10 cellular contexts compared by ENCODE assay signal in genomic region chr10:3469639-3470020, GRCh38.
DNase-seq lines count a peak whose midpoint lies in the region; ATAC-seq, FAIRE-seq and TF ChIP-seq lines count a peak whose summit lies in the region.
"Had no signal": no experiment of that assay in that cellular context is flagged by ENCODE, and none has a peak within 500 bp of the region (broad histone marks: within the 10 kb centered on the region; RNA-seq: fewer than 3 reads in every experiment).

No MANE protein-coding gene starts in this region.

- H3K9ac ChIP-seq in H9 (ENCODE audit: extremely low read depth, insufficient read length, low read length) = no peak overlapping the region
- peak overlapping the region; percentile 89 for H3K9ac ChIP-seq in keratinocyte (ENCODE audit: control insufficient read depth, extremely low read depth, insufficient read depth, low read length)

- H4K91ac ChIP-seq in H9 (ENCODE audit: insufficient read length, low read depth, low read length) = no peak overlapping the region

- no peak overlapping the region for H4K5ac ChIP-seq in H9 (ENCODE audit: insufficient read length, low read depth, low read length)

- no peak overlapping the region for H2AFZ ChIP-seq in H9 (ENCODE audit: low read length)
- H2AFZ ChIP-seq in keratinocyte (ENCODE audit: control insufficient read depth, low read length) = peak overlapping the region; percentile 60

- TF ChIP-seq POLR2A in spleen (IDR thresholded peaks at IDR 0.05) (no peak), GM18505 (IDR thresholded peaks at IDR 0.05; ENCODE audit: borderline replicate concordance, extremely low read depth, insufficient read depth, insufficient read length) (no peak)

- peak overlapping the region; percentile 2 for H2BK120ac ChIP-seq in H9 (ENCODE audit: low read depth, low read length, poor library complexity, severe bottlenecking)

- no peaks in the 10 kb centered on the region for H3K27me3 ChIP-seq in H9 (ENCODE audit: insufficient read depth, low read length)
- H3K27me3 ChIP-seq in keratinocyte (ENCODE audit: control insufficient read depth, extremely low read depth, insufficient read depth, low read length) = no peaks in the 10 kb centered on the region
- no peaks in the 10 kb centered on the region for H3K27me3 ChIP-seq in spleen (replicated peaks in 1 of 7)

- H3T11ph ChIP-seq in H9 (ENCODE audit: low read length) = no peak overlapping the region

- H3K4me3 ChIP-seq in keratinocyte (ENCODE audit: control insufficient read depth in 2 of 3, extremely low read depth in 1 of 3, insufficient read depth in 2 of 3, low read depth in 1 of 3, low read length in 3 of 3) (peak overlapping the region in 1 of 3 experiments; percentile 29), spleen (peak overlapping the region in 1 of 8 donors; percentile 18)

- H2BK20ac ChIP-seq in H9 (ENCODE audit: low read depth, low read length, poor library complexity, severe bottlenecking) = no peak overlapping the region

- H3K9me3 Mint-ChIP-seq in H9 = peaks cover 0 to 2% of the 10 kb centered on the region in 2 experiments; a peak in 1 of 5 replicates

- DNase-seq in H9 (no peak), keratinocyte (ENCODE audit: low read depth, low spot score) (no peak), spleen (no peak), OCI-M1 (lab: John Stamatoyannopoulos, UW) (no peak), foreskin melanocyte (no peak), DMS53 treated with DMSO at 0.1 percent for 48 hours (lab: John Stamatoyannopoulos, UW; ENCODE audit: unreplicated experiment) (no peak)
- DNase-seq: DMS79, SHP77 treated with DMSO at 0.1 percent for 48 hours had no signal

- H3K4me1 ChIP-seq in H9 (ENCODE audit: insufficient read depth, low read length) (no peaks in the 10 kb centered on the region; the same call in 1 of the 2 replicates), keratinocyte (ENCODE audit: control insufficient read depth, extremely low read depth, insufficient read depth, low read length) (peaks cover 54% of the 10 kb centered on the region), spleen (peaks cover 16 to 83% (median 50%) of the 10 kb centered on the region in 6 donors)

- H3K79me2 ChIP-seq in H9 (ENCODE audit: insufficient read depth, low read length) (no peaks in the 10 kb centered on the region), keratinocyte (ENCODE audit: control insufficient read depth, insufficient read depth, low read length) (no peaks in the 10 kb centered on the region)

- no peak overlapping the region for H2BK15ac ChIP-seq in H9 (ENCODE audit: low read depth, low read length)

- peak overlapping the region in 1 of 3 experiments; percentile 14; a peak in 1 of 7 replicates for H3K27ac Mint-ChIP-seq in H9

- H3K4me1 Mint-ChIP-seq in H9 = peaks cover 31 to 59% of the 10 kb centered on the region in 2 experiments

- no peaks in the 10 kb centered on the region for H3K23me2 ChIP-seq in H9 (ENCODE audit: insufficient read length, low read depth, low read length, poor library complexity, severe bottlenecking)

- H2BK5ac ChIP-seq in H9 (ENCODE audit: insufficient read length, low read length) = no peak overlapping the region

- H3K4me3 Mint-ChIP-seq in H9 = no peak overlapping the region

- H3K9me3 ChIP-seq in H9 (ENCODE audit: control insufficient read depth, low read depth, low read length) (no peaks in the 10 kb centered on the region), keratinocyte (ENCODE audit: control insufficient read depth, low read depth, low read length) (no peaks in the 10 kb centered on the region), spleen (no peaks in the 10 kb centered on the region)

- WGBS in H9 (ENCODE audit: extremely low coverage, insufficient read length, low lambda C conversion rate) = no CpG with 5 or more reads among the region's 2 CpGs
- WGBS in adipose tissue, 3 donors = 52 to 57% (median 57%) methylated on average over 2 of the region's 2 CpGs
- 78 to 95% (median 87%) methylated on average over 2 of the region's 2 CpGs for WGBS in spleen, 5 donors

- H3K4ac ChIP-seq in H9 (ENCODE audit: low read depth, low read length) = no peak overlapping the region

- H3K4me2 ChIP-seq in H9 (ENCODE audit: insufficient read depth, insufficient read length, low read length) (no peak overlapping the region), keratinocyte (ENCODE audit: control insufficient read depth, extremely low read depth, insufficient read depth, low read depth, low read length) (peak overlapping the region; percentile 92)

- dilution Hi-C loops in keratinocyte (cut with MboI; ENCODE audit: extremely low pct_ligation_motif_present, low sequenced_read_pairs) = no loop called here

- H2BK12ac ChIP-seq in H9 (ENCODE audit: insufficient read length, low read depth, low read length) = no peak overlapping the region

- H3K14ac ChIP-seq in H9 (ENCODE audit: insufficient read depth, low read length) = no peak overlapping the region

- no peaks in the 10 kb centered on the region for H3K27me3 Mint-ChIP-seq in H9 (ENCODE audit: low read depth)

- H4K8ac ChIP-seq in H9 (replicated peaks; ENCODE audit: insufficient read length, low read depth, low read length) = no peak overlapping the region

- no peak overlapping the region for H3K18ac ChIP-seq in H9 (ENCODE audit: insufficient read length, low read depth, low read length)

- no peak overlapping the region for H3K27ac ChIP-seq in H9 (ENCODE audit: insufficient read length, low read depth, low read length)
- peak overlapping the region; percentile 45 for H3K27ac ChIP-seq in adipose tissue (ENCODE audit: low read depth, low read length)
- peak overlapping the region; percentile 100 for H3K27ac ChIP-seq in keratinocyte (ENCODE audit: control insufficient read depth, insufficient read depth, low read length)
- H3K27ac ChIP-seq in spleen = peak overlapping the region; percentile 4 to 86 (median 82)

- TF ChIP-seq CTCF in H9 (conservative IDR thresholded peaks at IDR 0.05) (no peak), keratinocyte (optimal IDR thresholded peaks at IDR 0.05 in 1 of 3, IDR thresholded peaks at IDR 0.05 in 1 of 3, conservative IDR thresholded peaks at IDR 0.05 in 1 of 3; ENCODE audit: extremely low read depth in 1 of 3, insufficient read depth in 2 of 3, low read length in 3 of 3) (no peak), spleen (IDR thresholded peaks at IDR 0.05 in 8 of 11, conservative IDR thresholded peaks at IDR 0.05 in 3 of 11) (no peak)

- intact Hi-C loops in spleen (cut with DNase I; ENCODE audit: low total_unique reads) = no loop called here

- peak; percentile 17 for FAIRE-seq in keratinocyte (lab: Jason Lieb, UNC)

- H4K20me1 ChIP-seq in H9 (ENCODE audit: control insufficient read depth, insufficient read depth, insufficient read length) (no peaks in the 10 kb centered on the region), keratinocyte (ENCODE audit: control insufficient read depth, extremely low read depth, insufficient read depth, low read length) (no peaks in the 10 kb centered on the region)

- no peak overlapping the region for H3K23ac ChIP-seq in H9 (ENCODE audit: insufficient read length, low read depth, low read length)

- ATAC-seq in GM18505 (IDR thresholded peaks at IDR 0.05; ENCODE audit: unreplicated experiment) = no peak

- H3K36me3 ChIP-seq in keratinocyte (ENCODE audit: control insufficient read depth in 2 of 2, extremely low read depth in 1 of 2, insufficient read depth in 2 of 2, low read length in 2 of 2) = no peaks in the 10 kb centered on the region
- H3K36me3 ChIP-seq in spleen = no peaks in the 10 kb centered on the region

- no peaks in the 10 kb centered on the region for H3K79me1 ChIP-seq in H9 (ENCODE audit: insufficient read depth, low read depth, low read length, poor library complexity, severe bottlenecking)

- H2AK5ac ChIP-seq in H9 (ENCODE audit: insufficient read length, low read length) = no peak overlapping the region

- H3K9me1 ChIP-seq in keratinocyte (ENCODE audit: control insufficient read depth, extremely low read depth, insufficient read depth, low read length) = no peaks in the 10 kb centered on the region

- H3K36me3 Mint-ChIP-seq in H9 (ENCODE audit: insufficient read depth in 1 of 3, low read depth in 3 of 3) = no peaks in the 10 kb centered on the region

- H3K56ac ChIP-seq in H9 (ENCODE audit: insufficient read length, low read depth, low read length) = no peak overlapping the region
